ENCODE assay signal across 16 cellular contexts in the genomic region with DNA sequence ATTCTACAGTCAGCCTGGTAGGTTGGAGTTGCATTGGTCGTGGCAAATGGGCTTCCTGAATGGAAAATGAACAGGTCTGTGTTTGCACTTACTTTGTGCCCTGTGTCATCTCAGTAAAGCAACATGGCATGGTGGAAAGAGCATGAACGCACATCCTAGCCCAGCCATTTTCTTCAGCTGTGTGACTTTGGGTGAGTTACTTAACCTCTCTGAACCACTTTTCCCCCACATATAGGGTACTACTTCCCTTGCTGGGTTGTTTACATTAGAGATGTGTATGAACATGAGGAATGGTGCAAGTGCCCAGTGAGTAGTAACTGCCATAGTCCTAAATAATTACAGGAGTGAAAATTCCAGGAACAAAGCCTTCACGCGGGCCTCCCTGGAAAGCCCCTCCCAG.
DNase-seq lines count a peak whose midpoint lies in the region; ATAC-seq and TF ChIP-seq lines count a peak whose summit lies in the region.
"Had no signal": no experiment of that assay in that cellular context is flagged by ENCODE, and none has a peak within 500 bp of the region (broad histone marks: within the 10 kb centered on the region; RNA-seq: fewer than 3 reads in every experiment).

No MANE protein-coding gene starts in this region.

- H3K4me1 Mint-ChIP-seq in T-helper 2 cell treated with Interferon-gamma antibody and Interleukin-4, amounts not matched to agents 5 μg/mL and 100 μg/mL, for 36 hours (ENCODE audit: low read depth): peaks cover 34% of the 10 kb centered on the region
- peaks cover 44% of the 10 kb centered on the region for H3K4me1 Mint-ChIP-seq in central memory CD8-positive, alpha-beta T cell

- no peaks in the 10 kb centered on the region for H4K20me1 ChIP-seq in BLaER1

- H3K9me3 ChIP-seq in BLaER1 (no peaks in the 10 kb centered on the region), HEK293 (ENCODE audit: control insufficient read depth, insufficient read depth, low read depth, low read length) (no peaks in the 10 kb centered on the region)

- H3K9ac ChIP-seq in BLaER1: no peak overlapping the region

- no peaks in the 10 kb centered on the region for H3K27me3 ChIP-seq in BLaER1

- no peaks in the 10 kb centered on the region for H3K36me3 ChIP-seq in BLaER1
- peaks cover 0 to 12% of the 10 kb centered on the region in 2 experiments; a peak in 1 of 3 replicates for H3K36me3 ChIP-seq in HEK293 (ENCODE audit: control insufficient read depth in 2 of 2, insufficient read depth in 1 of 2, low read length in 2 of 2)

- no peak for TF ChIP-seq CTCF in HEK293 (tag by site-specific recombination; IDR thresholded peaks at IDR 0.05)

- POLR2A ChIA-PET in HEK293 (lab: Yijun Ruan, JAX): no interaction called here

- H3K27me3 Mint-ChIP-seq in T-helper 2 cell treated with Interferon-gamma antibody and Interleukin-4, amounts not matched to agents 5 μg/mL and 100 μg/mL, for 36 hours (ENCODE audit: low read depth): peaks cover 26% of the 10 kb centered on the region
- H3K27me3 Mint-ChIP-seq in central memory CD8-positive, alpha-beta T cell: no peaks in the 10 kb centered on the region

- CTCF ChIA-PET in HEK293 (lab: Yijun Ruan, JAX): interaction anchor here (3.1 kb wide), 1 partner anchor 11 kb away, joined by 13 read pairs; no protein-coding TSS in a partner anchor

- ATAC-seq in central memory CD8-positive, alpha-beta T cell (replicated peaks; ENCODE audit: extremely low read depth, poor library complexity, severe bottlenecking): no peak
- ATAC-seq in HG03342 (IDR thresholded peaks at IDR 0.05; ENCODE audit: unreplicated experiment): no peak

- no peak overlapping the region for H3K4me3 Mint-ChIP-seq in T-helper 2 cell treated with Interferon-gamma antibody and Interleukin-4, amounts not matched to agents 5 μg/mL and 100 μg/mL, for 36 hours
- no peak overlapping the region for H3K4me3 Mint-ChIP-seq in central memory CD8-positive, alpha-beta T cell

- no peak overlapping the region for H3K27ac ChIP-seq in BLaER1
- H3K27ac ChIP-seq in HEK293 (ENCODE audit: extremely low read depth, low read depth, low read length): no peak overlapping the region

- H3K4me3 ChIP-seq in BLaER1: no peak overlapping the region
- H3K4me3 ChIP-seq in HEK293 (ENCODE audit: low read depth, low read length): no peak overlapping the region

- peak overlapping the region; percentile 91 for H3K27ac Mint-ChIP-seq in T-helper 2 cell treated with Interferon-gamma antibody and Interleukin-4, amounts not matched to agents 5 μg/mL and 100 μg/mL, for 36 hours
- H3K27ac Mint-ChIP-seq in central memory CD8-positive, alpha-beta T cell (ENCODE audit: low read depth): peak overlapping the region; percentile 85

- no peak for DNase-seq in T-helper 2 cell treated with Interferon-gamma antibody and Interleukin-4, amounts not matched to agents 5 μg/mL and 100 μg/mL, for 36 hours (ENCODE audit: low spot score)
- DNase-seq in T-helper 2 cell (no peak), NCI-H1436 treated with DMSO at 0.1 percent for 48 hours (lab: John Stamatoyannopoulos, UW) (no peak)
- DNase-seq in central memory CD8-positive, alpha-beta T cell (ENCODE audit: low spot score in 2 of 2): no peak
- no peak for DNase-seq in stimulated activated CD4-positive, alpha-beta T cell treated with anti-CD3 and anti-CD28 coated beads, Interleukin-12 subunit alpha, Interleukin-12 subunit beta, amount 100 ng/mL, for 4 hours
- DNase-seq: 8988T, GOT3, KG1, NCI-H1417, NCI-H1930, NCI-H345, NCI-H524 treated with DMSO at 0.1 percent for 48 hours, SHP77 had no signal

- H3K4me1 ChIP-seq in BLaER1: peaks cover 62% of the 10 kb centered on the region
- no peaks in the 10 kb centered on the region for H3K4me1 ChIP-seq in HEK293 (ENCODE audit: control insufficient read depth, insufficient read depth, low read length)

- H3K4me2 ChIP-seq in BLaER1: peak overlapping the region; percentile 86

- H3K36me3 Mint-ChIP-seq in T-helper 2 cell treated with Interferon-gamma antibody and Interleukin-4, amounts not matched to agents 5 μg/mL and 100 μg/mL, for 36 hours (ENCODE audit: low read depth): peaks cover 4% of the 10 kb centered on the region
- peaks cover 9% of the 10 kb centered on the region for H3K36me3 Mint-ChIP-seq in central memory CD8-positive, alpha-beta T cell (ENCODE audit: insufficient read depth)

- no peaks in the 10 kb centered on the region for H3K9me3 Mint-ChIP-seq in T-helper 2 cell treated with Interferon-gamma antibody and Interleukin-4, amounts not matched to agents 5 μg/mL and 100 μg/mL, for 36 hours
- H3K9me3 Mint-ChIP-seq in central memory CD8-positive, alpha-beta T cell: no peaks in the 10 kb centered on the region

TF ChIP-seq in HEK293, 187 proteins besides CTCF, POLR2A, EP300 and RAD21:
- peak; percentile 50; the same call in 1 of the 2 replicates for TF ChIP-seq ZNF768 (tag by site-specific recombination; IDR thresholded peaks at IDR 0.05)
- TF ChIP-seq KLF7 (tag by site-specific recombination; IDR thresholded peaks at IDR 0.05; ENCODE audit: borderline replicate concordance): no peak
